In the genomic region with DNA sequence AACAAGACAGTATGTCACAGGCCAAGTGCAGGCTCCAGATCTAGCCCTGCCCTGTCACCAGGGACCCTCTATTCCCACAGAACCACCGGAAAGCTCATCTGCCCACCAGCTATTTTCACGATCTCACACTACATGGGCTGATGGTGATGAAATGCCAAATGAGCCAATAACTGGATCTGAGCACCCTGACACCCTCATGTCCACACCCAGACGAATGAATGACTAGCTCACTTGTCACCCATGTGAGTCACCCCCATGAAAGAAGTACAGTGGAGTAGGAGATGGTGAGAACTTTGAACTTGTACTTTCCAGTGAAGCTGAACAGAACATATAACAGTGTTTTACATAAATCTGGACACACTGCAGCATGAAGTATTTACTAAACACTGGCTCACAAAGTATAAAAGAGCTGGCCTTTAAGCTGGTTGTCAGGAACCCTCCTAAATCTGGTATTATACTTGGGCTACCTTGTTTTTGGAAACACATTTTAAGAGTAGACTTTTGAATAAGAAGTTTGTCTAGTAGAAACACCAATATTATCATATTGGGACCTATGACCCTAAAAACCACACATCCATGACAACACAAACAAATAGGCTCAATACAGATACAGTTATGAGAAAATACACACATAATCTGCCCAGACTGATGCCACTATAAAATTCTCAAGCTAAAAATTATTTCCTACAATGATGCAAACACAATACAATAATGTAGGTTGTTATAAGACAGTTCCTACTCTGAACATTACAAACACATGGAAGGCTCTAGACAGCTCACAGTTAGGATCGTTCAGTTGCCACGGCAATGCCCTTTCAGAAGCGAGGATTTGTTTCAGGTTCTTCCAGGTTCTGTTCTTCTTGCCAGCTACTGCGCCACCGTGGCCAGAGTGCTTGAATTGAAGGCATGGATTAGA, we compare ENCODE assay signal across 8 cellular contexts. TPM values are rescaled to one million over a fixed set of nuclear protein-coding genes. Genes with fewer than 3 reads are reported as not detected.
A peak's percentile ranks its signal among the peaks of the same experiment; 100 is the strongest.
DNase-seq lines count a peak whose midpoint lies in the region; ATAC-seq and TF ChIP-seq lines count a peak whose summit lies in the region.

No MANE protein-coding gene starts in this region.

- CTCF ChIA-PET in Panc1 (lab: Charles Lee) = interaction anchor here (0.6 kb wide), 1 partner anchor 249 kb away, joined by 4 read pairs; no protein-coding TSS in a partner anchor

- TF ChIP-seq POLR2A in erythroblast (IDR thresholded peaks at IDR 0.05; ENCODE audit: low read length) = peak; percentile 59

- peak overlapping the region; percentile 81 for H3K27ac ChIP-seq in Panc1 (ENCODE audit: low read length)
- H3K27ac ChIP-seq in psoas muscle = no peak overlapping the region

- peak overlapping the region in 1 of 2 experiments; percentile 7; a peak in 1 of 4 replicates for H3K4me3 ChIP-seq in Panc1 (ENCODE audit: low read depth in 2 of 2, low read length in 2 of 2)
- no peak overlapping the region for H3K4me3 ChIP-seq in psoas muscle
- H3K4me3 ChIP-seq in HAP-1 = no peak overlapping the region

- peak; percentile 97 for ATAC-seq in Panc1
- peak in 3 of 4 donors; percentile 60 to 83 (median 68) for ATAC-seq in psoas muscle

- DNase-seq in activated T-cell treated with anti-CD3 and anti-CD28 coated beads for 48 hours (ENCODE audit: low read depth) = peak; percentile 37
- DNase-seq in activated T-cell treated with anti-CD3 and anti-CD28 coated beads, Interleukin-2, amount 50 U/mL, for 1 hour = no peak
- DNase-seq in Panc1 (ENCODE audit: low read depth, low spot score) = peak; percentile 89
- DNase-seq in erythroblast (lab: John Stamatoyannopoulos, UW) = peak; percentile 39 to 81
- DNase-seq in psoas muscle = no peak
- no peak for DNase-seq in HAP-1 (ENCODE audit: low spot score in 2 of 2)
- no peak for DNase-seq in NCI-H82 treated with DMSO at 0.1 percent for 48 hours (lab: John Stamatoyannopoulos, UW; ENCODE audit: unreplicated experiment)
- DNase-seq in NCI-H2107 treated with DMSO at 0.1 percent for 48 hours (lab: John Stamatoyannopoulos, UW; ENCODE audit: unreplicated experiment) = no peak

- BruUV-seq in Panc1 (replicated peaks; lab: Mats Ljungman, UMichigan) = no TSS peak

- POLR2A ChIA-PET in Panc1 (lab: Charles Lee) = interaction anchor here (0.5 kb wide), 1 partner anchor 19 kb away, joined by 11 read pairs; the partner anchor contains the start of gene INO80C

- 46 to 75% (median 50%) methylated on average over 8 of the region's 8 CpGs for WGBS in psoas muscle, 3 donors

- intact Hi-C loops in Panc1 (cut with micrococcal nuclease; ENCODE audit: unreplicated experiment) = no loop called here
- intact Hi-C loops in psoas muscle (cut with DNase I) = no loop called here

- H3K27me3 ChIP-seq in Panc1 (ENCODE audit: control insufficient read depth, insufficient read depth, low read length) = no peaks in the 10 kb centered on the region
- H3K27me3 ChIP-seq in psoas muscle (ENCODE audit: insufficient read depth in 3 of 3, low read length in 2 of 3) = no peaks in the 10 kb centered on the region
- no peaks in the 10 kb centered on the region for H3K27me3 ChIP-seq in HAP-1 (ENCODE audit: low read depth)

- peak; percentile 20 for TF ChIP-seq CTCF in Panc1 (IDR thresholded peaks at IDR 0.05)
- no peak for TF ChIP-seq CTCF in psoas muscle (IDR thresholded peaks at IDR 0.05)

- H3K4me1 ChIP-seq in Panc1 (ENCODE audit: control insufficient read depth, insufficient read depth, low read length) (peaks cover 36% of the 10 kb centered on the region), psoas muscle (peaks cover 7% of the 10 kb centered on the region), HAP-1 (no peaks in the 10 kb centered on the region)

- no peaks in the 10 kb centered on the region for H3K9me3 ChIP-seq in Panc1 (ENCODE audit: control insufficient read depth, insufficient read depth, low read depth, low read length)
- H3K9me3 ChIP-seq in psoas muscle = no peaks in the 10 kb centered on the region
- H3K9me3 ChIP-seq in HAP-1 = no peaks in the 10 kb centered on the region; the same call in 1 of the 2 replicates

- no peaks in the 10 kb centered on the region for H3K36me3 ChIP-seq in Panc1 (ENCODE audit: control insufficient read depth, insufficient read depth, low read length)
- peaks cover 0 to 11% of the 10 kb centered on the region in 2 donors for H3K36me3 ChIP-seq in psoas muscle (ENCODE audit: insufficient read depth in 1 of 2, low read depth in 1 of 2)
- no peaks in the 10 kb centered on the region; the same call in 1 of the 2 replicates for H3K36me3 ChIP-seq in HAP-1 (replicated peaks)

- in situ Hi-C loops in Panc1 (cut with HindIII; ENCODE audit: low pct_unique_long_range_greater_than_20kb, low sequenced_read_pairs) = no loop called here
- in situ Hi-C loops in HAP-1 (cut with MboI; ENCODE audit: low sequenced_read_pairs) = no loop called here

RNA-seq across cellular contexts. Expression of gene INO80C, which starts 19.0 kb away (rescaled TPM):
- 25.8 TPM for total RNA-seq in Panc1 (2021; ENCODE audit: unreplicated experiment)
- 24.1 TPM for polyA plus RNA-seq in Panc1 (2012; ENCODE audit: insufficient read length)
- total RNA-seq in psoas muscle = 10 to 100 TPM; 14.4 to 21.1 (median 18.3) TPM
- polyA plus RNA-seq in psoas muscle = 10 to 100 TPM; 22.5 to 26.7 (median 22.6) TPM

Comparison
In these comparisons a context has a peak if more than half of its experiments do, and no peak if none do; other contexts are left out.
1. DNase-seq: peak in activated T-cell treated with anti-CD3 and anti-CD28 coated beads for 48 hours (single experiment), Panc1 (single experiment) and erythroblast (2 of 2); none in activated T-cell treated with anti-CD3 and anti-CD28 coated beads, Interleukin-2, amount 50 U/mL, for 1 hour (single experiment), psoas muscle (0 of 2), HAP-1 (0 of 2), NCI-H82 treated with DMSO at 0.1 percent for 48 hours (single experiment) and NCI-H2107 treated with DMSO at 0.1 percent for 48 hours (single experiment).